In genomic region chr16:67562918-67563707, GRCh38 we compare ENCODE assay signal across 8 cellular contexts. TPM values are rescaled to one million over a fixed set of nuclear protein-coding genes. Genes with fewer than 3 reads are reported as not detected.
DNase-seq lines count a peak whose midpoint lies in the region; ATAC-seq and TF ChIP-seq lines count a peak whose summit lies in the region.

No MANE protein-coding gene starts in this region.

- H2AFZ ChIP-seq in osteoblast (ENCODE audit: low read length) = peak overlapping the region; percentile 76

- no peaks in the 10 kb centered on the region for H3K9me3 ChIP-seq in osteoblast (ENCODE audit: low read depth, low read length)
- no peaks in the 10 kb centered on the region for H3K9me3 ChIP-seq in upper lobe of right lung

- peaks cover 19% of the 10 kb centered on the region for H3K4me1 ChIP-seq in osteoblast (ENCODE audit: insufficient read depth, low read length)
- peaks cover 28% of the 10 kb centered on the region for H3K4me1 ChIP-seq in upper lobe of right lung

- H3K36me3 ChIP-seq in osteoblast (ENCODE audit: insufficient read depth, low read length) = no peaks in the 10 kb centered on the region
- H3K36me3 ChIP-seq in upper lobe of right lung = no peaks in the 10 kb centered on the region

- DNase-seq in Ammon's horn (ENCODE audit: low spot score) (peak; percentile 71), RKO (ENCODE audit: low spot score) (peak; percentile 61), glomerular visceral epithelial cell (ENCODE audit: extremely low spot score) (peak; percentile 39), osteoblast (ENCODE audit: insufficient read length, low spot score, missing footprints) (peak; percentile 84), upper lobe of right lung (peak; percentile 86)
- peak; percentile 55 for DNase-seq in activated naive CD4-positive, alpha-beta T cell treated with anti-CD3 and anti-CD28 coated beads for 36 hours

- H3K27ac Mint-ChIP-seq in activated naive CD4-positive, alpha-beta T cell treated with anti-CD3 and anti-CD28 coated beads for 36 hours = peak overlapping the region; percentile 92

- H3K36me3 Mint-ChIP-seq in activated naive CD4-positive, alpha-beta T cell treated with anti-CD3 and anti-CD28 coated beads for 36 hours (ENCODE audit: low read depth) = no peaks in the 10 kb centered on the region

- H3K9me3 Mint-ChIP-seq in activated naive CD4-positive, alpha-beta T cell treated with anti-CD3 and anti-CD28 coated beads for 36 hours = no peaks in the 10 kb centered on the region

- peaks cover 52% of the 10 kb centered on the region for H3K79me2 ChIP-seq in osteoblast (ENCODE audit: insufficient read depth, low read length)

- ATAC-seq in GM18867 (IDR thresholded peaks at IDR 0.05; ENCODE audit: unreplicated experiment) (peak; percentile 7), HG03139 (IDR thresholded peaks at IDR 0.05; ENCODE audit: unreplicated experiment) (peak; percentile 9), upper lobe of right lung (peak; percentile 17)

- H3K4me2 ChIP-seq in osteoblast (ENCODE audit: insufficient read depth, low read length) = peak overlapping the region; percentile 99

- H3K4me1 Mint-ChIP-seq in activated naive CD4-positive, alpha-beta T cell treated with anti-CD3 and anti-CD28 coated beads for 36 hours (ENCODE audit: low read depth) = peaks cover 43% of the 10 kb centered on the region

- H4K20me1 ChIP-seq in osteoblast (ENCODE audit: insufficient read depth, low read length) = peaks cover 26% of the 10 kb centered on the region

- CTCF ChIA-PET in activated naive CD4-positive, alpha-beta T cell treated with anti-CD3 and anti-CD28 coated beads for 36 hours (lab: Charles Lee) = interaction anchor here (0.6 to 9.9 kb wide), 14 partner anchors 9 to 244 kb away, joined by 3 to 142 read pairs (median 6); partner anchors contain the start of genes ACD, C16orf86, ENKD1 and TSNAXIP1

- H3K27me3 ChIP-seq in osteoblast (ENCODE audit: insufficient read depth, low read length) (no peaks in the 10 kb centered on the region), upper lobe of right lung (no peaks in the 10 kb centered on the region)

- H3K27me3 Mint-ChIP-seq in activated naive CD4-positive, alpha-beta T cell treated with anti-CD3 and anti-CD28 coated beads for 36 hours (ENCODE audit: low read depth) = no peaks in the 10 kb centered on the region

- H3K27ac ChIP-seq in osteoblast (ENCODE audit: low read depth, low read length) (peak overlapping the region; percentile 84), upper lobe of right lung (peak overlapping the region; percentile 100)

- TF ChIP-seq CTCF in osteoblast (IDR thresholded peaks at IDR 0.05; ENCODE audit: extremely low read depth, low read depth, low read length) (no peak), upper lobe of right lung (IDR thresholded peaks at IDR 0.05) (peak; percentile 20)

- intact Hi-C loops in activated naive CD4-positive, alpha-beta T cell treated with anti-CD3 and anti-CD28 coated beads for 36 hours (cut with micrococcal nuclease) = loop anchor here (1.0 to 5.0 kb wide), 17 partner anchors 16 to 534 kb away; partner anchors contain the start of genes ACD, ATP6V0D1, CBFB and FHOD1
- intact Hi-C loops in upper lobe of right lung (cut with DNase I) = loop anchor here (10.0 kb wide), 1 partner anchor 102 kb away; the partner anchor contains the start of genes ACD, C16orf86, ENKD1 and PARD6A

- peak overlapping the region; percentile 78 for H3K4me3 Mint-ChIP-seq in activated naive CD4-positive, alpha-beta T cell treated with anti-CD3 and anti-CD28 coated beads for 36 hours

- H3K4me3 ChIP-seq in osteoblast (ENCODE audit: insufficient read depth, low read length) = peak overlapping the region; percentile 86
- H3K4me3 ChIP-seq in upper lobe of right lung = peak overlapping the region; percentile 96

RNA-seq across cellular contexts. Expression of gene CTCF, which starts 0.8 kb away (rescaled TPM):
- total RNA-seq in activated naive CD4-positive, alpha-beta T cell treated with anti-CD3 and anti-CD28 coated beads for 36 hours = 10 to 100 TPM; 51.2 to 52.3 TPM
- total RNA-seq in osteoblast (29.3 and 31.8 TPM in 2 replicates), upper lobe of right lung (36.0 TPM)

RNA-seq across cellular contexts. Expression of gene RIPOR1, which starts 34.5 kb away (rescaled TPM):
- total RNA-seq in activated naive CD4-positive, alpha-beta T cell treated with anti-CD3 and anti-CD28 coated beads for 36 hours = 10 to 100 TPM; 34.2 to 41.9 TPM
- total RNA-seq in osteoblast (36.6 and 38.0 TPM in 2 replicates), upper lobe of right lung (133 TPM)

Comparison
In these comparisons a context has a peak if more than half of its experiments do, and no peak if none do; other contexts are left out.
1. Peak in every context shown above with its lines: DNase-seq, ATAC-seq, H3K4me3 ChIP-seq and H3K27ac ChIP-seq.